In the genomic region with DNA sequence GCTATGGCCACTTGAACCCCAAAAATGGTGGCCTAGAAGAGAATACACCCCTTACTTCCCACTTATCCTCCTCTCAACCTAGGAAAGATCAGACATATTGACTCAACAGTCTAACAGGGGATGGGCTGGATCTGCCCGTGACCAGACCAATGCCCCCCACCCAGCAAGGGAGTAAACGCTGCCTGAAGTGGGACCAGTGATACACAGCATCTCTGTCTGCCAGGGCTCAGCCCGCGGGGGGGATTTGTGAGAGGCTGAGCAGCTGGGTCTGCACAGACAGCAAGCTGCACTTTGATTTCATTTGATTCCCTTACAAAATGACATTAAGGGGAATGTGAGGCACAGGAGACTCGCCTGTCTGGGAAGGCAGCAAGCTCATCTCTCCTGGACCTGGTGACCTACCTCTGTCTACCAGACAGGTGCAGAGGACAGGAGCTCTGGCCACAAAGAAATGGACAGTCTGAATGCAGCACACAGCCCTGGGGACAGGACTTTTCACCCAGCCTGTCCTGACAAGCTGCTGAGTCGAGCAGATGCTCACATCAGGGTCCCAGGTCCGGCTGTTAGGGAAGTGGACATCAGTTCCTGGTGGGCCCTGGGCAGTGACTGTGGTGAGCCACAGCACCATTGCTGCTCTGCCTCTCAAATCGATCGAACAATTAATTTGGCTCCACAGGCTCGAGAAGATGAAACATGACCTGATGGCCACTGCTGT, we compare ENCODE assay signal across 17 cellular contexts.
DNase-seq lines count a peak whose midpoint lies in the region; ATAC-seq and TF ChIP-seq lines count a peak whose summit lies in the region.
"Had no signal": no experiment of that assay in that cellular context is flagged by ENCODE, and none has a peak within 500 bp of the region (broad histone marks: within the 10 kb centered on the region; RNA-seq: fewer than 3 reads in every experiment).

No MANE protein-coding gene starts in this region.

- H2AFZ ChIP-seq in neural progenitor cell (replicated peaks): no peak overlapping the region

- no peak overlapping the region for H3K4me2 ChIP-seq in neural progenitor cell

- H3K9me3 Mint-ChIP-seq in neural progenitor cell: no peaks in the 10 kb centered on the region
- H3K9me3 Mint-ChIP-seq: activated naive CD8-positive, alpha-beta T cell treated with anti-CD3 and anti-CD28 coated beads, Interleukin-2, amount 10 ng/mL, durations not matched to agents 7 days and 5 days; stimulated activated naive CD8-positive, alpha-beta T cell treated with anti-CD3 and anti-CD28 coated beads, Interleukin-15, Interleukin-2, amounts not matched to agents 100 ng/mL and 50 ng/mL, for 24 hours had no signal

- H3F3A ChIP-seq in neural progenitor cell (ENCODE audit: low read depth): no peaks in the 10 kb centered on the region

- ATAC-seq in RWPE2 (ENCODE audit: low read depth): no peak
- no peak for ATAC-seq in HG03025 (IDR thresholded peaks at IDR 0.05; ENCODE audit: low FRiP score, unreplicated experiment)
- ATAC-seq: HepG2, mucosa of descending colon had no signal

- H3K4me3 ChIP-seq in RWPE2 (ENCODE audit: severe bottlenecking): no peak overlapping the region
- no peak overlapping the region for H3K4me3 ChIP-seq in neural progenitor cell
- H3K4me3 ChIP-seq: mucosa of descending colon had no signal

- H3K27ac ChIP-seq in RWPE2 (ENCODE audit: poor library complexity, severe bottlenecking) (no peak overlapping the region), neural progenitor cell (no peak overlapping the region)
- H3K27ac ChIP-seq: RWPE1 had no signal

- H3K4me1 Mint-ChIP-seq in neural progenitor cell: peaks cover 70% of the 10 kb centered on the region

- H3K36me3 ChIP-seq in RWPE2 (ENCODE audit: low read depth): no peaks in the 10 kb centered on the region
- no peaks in the 10 kb centered on the region for H3K36me3 ChIP-seq in neural progenitor cell

- H3K9me3 ChIP-seq in RWPE2 (ENCODE audit: severe bottlenecking) (no peaks in the 10 kb centered on the region), neural progenitor cell (ENCODE audit: low read depth) (no peaks in the 10 kb centered on the region)
- H3K9me3 ChIP-seq: mucosa of descending colon had no signal

- no peak overlapping the region for H3K9ac ChIP-seq in neural progenitor cell

- no peaks in the 10 kb centered on the region for H3K79me2 ChIP-seq in neural progenitor cell (ENCODE audit: low read depth)

- DNase-seq in Ammon's horn (ENCODE audit: low spot score): peak; percentile 24
- DNase-seq in RWPE2 (ENCODE audit: low spot score): peak; percentile 32
- peak; percentile 64 for DNase-seq in globus pallidus (ENCODE audit: low spot score)
- no peak for DNase-seq in neural progenitor cell (ENCODE audit: low spot score)
- no peak for DNase-seq in inferior parietal cortex (ENCODE audit: extremely low spot score)
- no peak for DNase-seq in DMS 273 (lab: John Stamatoyannopoulos, UW; ENCODE audit: unreplicated experiment)
- DNase-seq: activated naive CD8-positive, alpha-beta T cell treated with anti-CD3 and anti-CD28 coated beads, Interleukin-2, amount 10 ng/mL, durations not matched to agents 7 days and 5 days; activated T-cell treated with anti-CD3 and anti-CD28 coated beads for 4 hours; H7; mucosa of descending colon; NCI-H1436 treated with DMSO at 0.1 percent for 48 hours; NCI-H345; stimulated activated CD4-positive, alpha-beta T cell treated with anti-CD3 and anti-CD28 coated beads, Interleukin-1b, Interleukin-23, amount 100 ng/mL, for 48 hours had no signal

- H3K27me3 ChIP-seq in RWPE2 (ENCODE audit: insufficient read depth, poor library complexity, severe bottlenecking): no peaks in the 10 kb centered on the region
- no peaks in the 10 kb centered on the region for H3K27me3 ChIP-seq in neural progenitor cell

- H3K4me1 ChIP-seq in RWPE2 (ENCODE audit: insufficient read depth, poor library complexity, severe bottlenecking) (no peaks in the 10 kb centered on the region), neural progenitor cell (peaks cover 15% of the 10 kb centered on the region)

- peak overlapping the region; percentile 69 for H3K27ac Mint-ChIP-seq in neural progenitor cell
- H3K27ac Mint-ChIP-seq: activated naive CD8-positive, alpha-beta T cell treated with anti-CD3 and anti-CD28 coated beads, Interleukin-2, amount 10 ng/mL, durations not matched to agents 7 days and 5 days; stimulated activated naive CD8-positive, alpha-beta T cell treated with anti-CD3 and anti-CD28 coated beads, Interleukin-15, Interleukin-2, amounts not matched to agents 100 ng/mL and 50 ng/mL, for 24 hours had no signal

- H4K20me1 ChIP-seq in neural progenitor cell (ENCODE audit: low read depth): no peaks in the 10 kb centered on the region

- H3K36me3 Mint-ChIP-seq in neural progenitor cell: peaks cover 6% of the 10 kb centered on the region

- TF ChIP-seq CTCF in RWPE2 (IDR thresholded peaks at IDR 0.05; ENCODE audit: poor library complexity, severe bottlenecking) (no peak), neural progenitor cell (IDR thresholded peaks at IDR 0.05) (no peak)

- no peak overlapping the region for H3K4me3 Mint-ChIP-seq in neural progenitor cell
- H3K4me3 Mint-ChIP-seq: activated naive CD8-positive, alpha-beta T cell treated with anti-CD3 and anti-CD28 coated beads, Interleukin-2, amount 10 ng/mL, durations not matched to agents 7 days and 5 days; stimulated activated naive CD8-positive, alpha-beta T cell treated with anti-CD3 and anti-CD28 coated beads, Interleukin-15, Interleukin-2, amounts not matched to agents 100 ng/mL and 50 ng/mL, for 24 hours had no signal

- peaks cover 9% of the 10 kb centered on the region for H3K27me3 Mint-ChIP-seq in neural progenitor cell (ENCODE audit: insufficient read depth, low read depth)
- H3K27me3 Mint-ChIP-seq: activated naive CD8-positive, alpha-beta T cell treated with anti-CD3 and anti-CD28 coated beads, Interleukin-2, amount 10 ng/mL, durations not matched to agents 7 days and 5 days; stimulated activated naive CD8-positive, alpha-beta T cell treated with anti-CD3 and anti-CD28 coated beads, Interleukin-15, Interleukin-2, amounts not matched to agents 100 ng/mL and 50 ng/mL, for 24 hours had no signal

Comparison
In these comparisons a context has a peak if more than half of its experiments do, and no peak if none do; other contexts are left out.
1. DNase-seq: peak in Ammon's horn (single experiment), RWPE2 (single experiment) and globus pallidus (single experiment); none in neural progenitor cell (single experiment), inferior parietal cortex (single experiment) and DMS 273 (single experiment).